19 cellular contexts compared by ENCODE assay signal in genomic region chr9:14380061-14380836, GRCh38.
DNase-seq lines count a peak whose midpoint lies in the region; ATAC-seq, FAIRE-seq and TF ChIP-seq lines count a peak whose summit lies in the region.
"Had no signal": no experiment of that assay in that cellular context is flagged by ENCODE, and none has a peak within 500 bp of the region (broad histone marks: within the 10 kb centered on the region; RNA-seq: fewer than 3 reads in every experiment).

No MANE protein-coding gene starts in this region.

- RAD21 ChIA-PET in GM12878 (lab: Charles Lee; ENCODE audit: unreplicated experiment), result interaction anchor here (2.4 kb wide), 1 partner anchor 26 kb away, joined by 6 read pairs; no protein-coding TSS in a partner anchor

- no peak for FAIRE-seq in GM12878 (lab: Jason Lieb, UNC)
- FAIRE-seq: H54 had no signal

- POLR2A ChIA-PET in GM12878 (lab: Charles Lee), result no interaction called here
- POLR2A ChIA-PET in OCI-LY7 (lab: Charles Lee), result no interaction called here

- H3K4me3 ChIP-seq in SK-N-MC (no peak overlapping the region), GM12878 (no peak overlapping the region), OCI-LY7 (ENCODE audit: low read depth, low read length, poor library complexity, severe bottlenecking) (no peak overlapping the region), right cardiac atrium (ENCODE audit: low read length) (no peak overlapping the region)
- H3K4me3 ChIP-seq: BLaER1 had no signal

- H4K20me1 ChIP-seq in GM12878 (ENCODE audit: control insufficient read depth, insufficient read depth), result no peaks in the 10 kb centered on the region
- H4K20me1 ChIP-seq in OCI-LY7 (ENCODE audit: insufficient read depth, low read length), result no peaks in the 10 kb centered on the region
- H4K20me1 ChIP-seq: BLaER1 had no signal

- no peak overlapping the region for H3K4me2 ChIP-seq in GM12878 (ENCODE audit: control insufficient read depth, insufficient read depth)
- H3K4me2 ChIP-seq in OCI-LY7 (ENCODE audit: low read length), result no peak overlapping the region
- H3K4me2 ChIP-seq: BLaER1 had no signal

- intact Hi-C loops in GM12878 (cut with micrococcal nuclease; ENCODE audit: unreplicated experiment), result no loop called here
- intact Hi-C loops in OCI-LY7 (cut with micrococcal nuclease; ENCODE audit: unreplicated experiment), result no loop called here
- intact Hi-C loops in right cardiac atrium (cut with DNase I), result no loop called here
- intact Hi-C loops in activated T-helper 2 cell treated with anti-CD3 and anti-CD28 coated beads, Interferon-gamma antibody, Interleukin-2, Interleukin-4, amounts not matched to agents 10 μg/mL and 5 μg/mL and 100 μg/mL, durations not matched to agents 14 hours and 24 hours and 36 hours (cut with micrococcal nuclease), result no loop called here

- H3K27me3 Mint-ChIP-seq in nephron (ENCODE audit: low read depth), result no peaks in the 10 kb centered on the region
- H3K27me3 Mint-ChIP-seq in activated T-helper 2 cell treated with anti-CD3 and anti-CD28 coated beads, Interferon-gamma antibody, Interleukin-2, Interleukin-4, amounts not matched to agents 10 μg/mL and 5 μg/mL and 100 μg/mL, durations not matched to agents 14 hours and 24 hours and 36 hours (ENCODE audit: low read depth), result no peaks in the 10 kb centered on the region

- H3K9ac ChIP-seq in SK-N-MC (ENCODE audit: insufficient read length), result no peak overlapping the region
- no peak overlapping the region for H3K9ac ChIP-seq in GM12878 (ENCODE audit: control insufficient read depth, insufficient read depth, low read length)
- H3K9ac ChIP-seq: BLaER1 had no signal

- no peaks in the 10 kb centered on the region for H3K4me1 ChIP-seq in GM12878 (ENCODE audit: control insufficient read depth, insufficient read depth, low read length)
- H3K4me1 ChIP-seq in OCI-LY7 (ENCODE audit: insufficient read depth, low read length, poor library complexity, severe bottlenecking), result no peaks in the 10 kb centered on the region
- no peaks in the 10 kb centered on the region for H3K4me1 ChIP-seq in right cardiac atrium (ENCODE audit: control insufficient read depth, insufficient read depth, low read length)

- WGBS in GM12878 (ENCODE audit: insufficient coverage, insufficient replicate concordance, low lambda C conversion rate, missing lambda C conversion rate), result 28% methylated on average over 3 of the region's 3 CpGs
- WGBS in right cardiac atrium, result 62% methylated on average over 3 of the region's 3 CpGs

- ATAC-seq in GM12878 (peak; percentile 39; the same call in 2 of the 3 replicates), right cardiac atrium (no peak)
- ATAC-seq: SK-N-SH treated with all-trans-retinoic acid at 6 μM for 48 hours had no signal

- H3K4me1 Mint-ChIP-seq in nephron, result peaks cover 41% of the 10 kb centered on the region
- H3K4me1 Mint-ChIP-seq in activated T-helper 2 cell treated with anti-CD3 and anti-CD28 coated beads, Interferon-gamma antibody, Interleukin-2, Interleukin-4, amounts not matched to agents 10 μg/mL and 5 μg/mL and 100 μg/mL, durations not matched to agents 14 hours and 24 hours and 36 hours (ENCODE audit: low read depth), result no peaks in the 10 kb centered on the region
- H3K4me1 Mint-ChIP-seq: CD4-positive, CD25-positive, alpha-beta regulatory T cell had no signal

- no peaks in the 10 kb centered on the region for H3K9me3 ChIP-seq in SK-N-MC (ENCODE audit: low read depth, low read length)
- H3K9me3 ChIP-seq in GM12878 (replicated peaks; ENCODE audit: control insufficient read depth, insufficient read depth, low read length), result no peaks in the 10 kb centered on the region
- no peaks in the 10 kb centered on the region for H3K9me3 ChIP-seq in OCI-LY7 (ENCODE audit: low read length)
- H3K9me3 ChIP-seq in right cardiac atrium (ENCODE audit: control insufficient read depth, low read length), result no peaks in the 10 kb centered on the region
- H3K9me3 ChIP-seq: BLaER1 had no signal

- TF ChIP-seq POLR2A in GM12878 (IDR thresholded peaks at IDR 0.05; ENCODE audit: low read depth, low read length), result no peak

- BruUV-seq in GM12878 (replicated peaks; lab: Mats Ljungman, UMichigan), result no TSS peak
- BruUV-seq in OCI-LY7 (replicated peaks; lab: Mats Ljungman, UMichigan), result no TSS peak

- H3K27me3 ChIP-seq in GM12878 (replicated peaks in 1 of 2; ENCODE audit: control insufficient read depth in 2 of 2, insufficient read depth in 2 of 2, low read length in 1 of 2), result no peaks in the 10 kb centered on the region; a peak in 1 of 4 replicates
- H3K27me3 ChIP-seq in right cardiac atrium (ENCODE audit: control insufficient read depth, insufficient read depth), result no peaks in the 10 kb centered on the region
- H3K27me3 ChIP-seq: BLaER1 had no signal

- DNase-seq in DMS 273 (lab: John Stamatoyannopoulos, UW; ENCODE audit: unreplicated experiment), result peak; percentile 10
- DNase-seq in DMS 273 treated with DMSO at 0.1 percent for 48 hours (lab: John Stamatoyannopoulos, UW), result no peak
- no peak for DNase-seq in SK-N-MC (ENCODE audit: low read depth, low spot score)
- DNase-seq in GM12878 (ENCODE audit: low read depth, low spot score), result no peak
- no peak for DNase-seq in OCI-LY7 (ENCODE audit: low spot score)
- DNase-seq in right cardiac atrium, result no peak
- DNase-seq in activated T-helper 2 cell treated with anti-CD3 and anti-CD28 coated beads, Interferon-gamma antibody, Interleukin-2, Interleukin-4, amounts not matched to agents 10 μg/mL and 5 μg/mL and 100 μg/mL, durations not matched to agents 14 hours and 24 hours and 36 hours (ENCODE audit: low spot score), result no peak
- DNase-seq: CD4-positive, CD25-positive, alpha-beta regulatory T cell; DMS53; NCI-H1092; NCI-H1436; NCI-H1930; NCI-H2107; NCI-H526 treated with DMSO at 0.1 percent for 48 hours had no signal

- in situ Hi-C loops in GM12878 (cut with MboI), result no loop called here

- H3K27ac Mint-ChIP-seq in nephron, result peak overlapping the region; percentile 10 to 72 (median 63)
- no peak overlapping the region for H3K27ac Mint-ChIP-seq in activated T-helper 2 cell treated with anti-CD3 and anti-CD28 coated beads, Interferon-gamma antibody, Interleukin-2, Interleukin-4, amounts not matched to agents 10 μg/mL and 5 μg/mL and 100 μg/mL, durations not matched to agents 14 hours and 24 hours and 36 hours
- H3K27ac Mint-ChIP-seq: CD4-positive, CD25-positive, alpha-beta regulatory T cell had no signal

- TF ChIP-seq CTCF in GM12878 (IDR thresholded peaks at IDR 0.05 in 2 of 3, conservative IDR thresholded peaks at IDR 0.05 in 1 of 3; ENCODE audit: control insufficient read depth in 2 of 3, extremely low read depth in 1 of 3, insufficient read depth in 1 of 3, low read depth in 3 of 3, low read length in 3 of 3) (no peak), nephron (IDR thresholded peaks at IDR 0.05; ENCODE audit: unreplicated experiment in 3 of 3) (no peak), OCI-LY7 (conservative IDR thresholded peaks at IDR 0.05; ENCODE audit: low read length) (no peak)

- SMC1A ChIA-PET in GM12878 (lab: Charles Lee; ENCODE audit: uncharacterized antibody, unreplicated experiment), result interaction anchor here (0.7 to 0.9 kb wide), 2 partner anchors 11 to 47 kb away, joined by 3 read pairs; no protein-coding TSS in a partner anchor

- H3K9me2 ChIP-seq in OCI-LY7 (ENCODE audit: insufficient read depth, low read length), result no peaks in the 10 kb centered on the region

- H3K36me3 Mint-ChIP-seq in nephron (ENCODE audit: low read depth), result no peaks in the 10 kb centered on the region
- no peaks in the 10 kb centered on the region for H3K36me3 Mint-ChIP-seq in activated T-helper 2 cell treated with anti-CD3 and anti-CD28 coated beads, Interferon-gamma antibody, Interleukin-2, Interleukin-4, amounts not matched to agents 10 μg/mL and 5 μg/mL and 100 μg/mL, durations not matched to agents 14 hours and 24 hours and 36 hours (ENCODE audit: low read depth)
- H3K36me3 Mint-ChIP-seq: CD4-positive, CD25-positive, alpha-beta regulatory T cell had no signal

- H3K36me3 ChIP-seq in SK-N-MC (ENCODE audit: insufficient read depth, low read length), result no peaks in the 10 kb centered on the region
- no peaks in the 10 kb centered on the region for H3K36me3 ChIP-seq in GM12878 (ENCODE audit: control insufficient read depth in 2 of 2, insufficient read depth in 2 of 2, low read length in 1 of 2)
- no peaks in the 10 kb centered on the region for H3K36me3 ChIP-seq in OCI-LY7 (ENCODE audit: insufficient read depth, low read length)
- H3K36me3 ChIP-seq: BLaER1 had no signal

- no peaks in the 10 kb centered on the region for H3K79me2 ChIP-seq in GM12878 (ENCODE audit: control insufficient read depth, insufficient read depth, low read length)
- no peaks in the 10 kb centered on the region for H3K79me2 ChIP-seq in OCI-LY7 (ENCODE audit: insufficient read depth, low read depth, low read length)

- H2AFZ ChIP-seq in GM12878 (ENCODE audit: control insufficient read depth, low read depth, low read length) (no peak overlapping the region), OCI-LY7 (ENCODE audit: low read length) (no peak overlapping the region)

- no peaks in the 10 kb centered on the region for H3K9me3 Mint-ChIP-seq in nephron
- H3K9me3 Mint-ChIP-seq in activated T-helper 2 cell treated with anti-CD3 and anti-CD28 coated beads, Interferon-gamma antibody, Interleukin-2, Interleukin-4, amounts not matched to agents 10 μg/mL and 5 μg/mL and 100 μg/mL, durations not matched to agents 14 hours and 24 hours and 36 hours, result no peaks in the 10 kb centered on the region

- TF ChIP-seq EP300 in GM12878 (IDR thresholded peaks at IDR 0.05; ENCODE audit: borderline replicate concordance in 1 of 2, control insufficient read depth in 1 of 2, low read depth in 2 of 2, low read length in 2 of 2), result no peak

- no peak overlapping the region for H3K4me3 Mint-ChIP-seq in nephron
- no peak overlapping the region for H3K4me3 Mint-ChIP-seq in activated T-helper 2 cell treated with anti-CD3 and anti-CD28 coated beads, Interferon-gamma antibody, Interleukin-2, Interleukin-4, amounts not matched to agents 10 μg/mL and 5 μg/mL and 100 μg/mL, durations not matched to agents 14 hours and 24 hours and 36 hours (ENCODE audit: low read depth)
- H3K4me3 Mint-ChIP-seq: CD4-positive, CD25-positive, alpha-beta regulatory T cell had no signal

- no peak for TF ChIP-seq RAD21 in GM12878 (IDR thresholded peaks at IDR 0.05; ENCODE audit: insufficient read depth, low read depth, low read length)

- H3K27ac ChIP-seq in SK-N-MC (peak overlapping the region; percentile 16; the same call in 1 of the 2 replicates), GM12878 (ENCODE audit: control insufficient read depth, insufficient read depth) (no peak overlapping the region), OCI-LY7 (ENCODE audit: low read depth, low read length, poor library complexity, severe bottlenecking) (no peak overlapping the region), right cardiac atrium (ENCODE audit: low read length) (no peak overlapping the region)
- H3K27ac ChIP-seq: 22Rv1, BLaER1 had no signal

- CTCF ChIA-PET in GM12878 (lab: Yijun Ruan, JAX), result interaction anchor here (0.8 kb wide), 1 partner anchor 54 kb away, joined by 3 read pairs; no protein-coding TSS in a partner anchor
- CTCF ChIA-PET in OCI-LY7 (lab: Charles Lee; ENCODE audit: unreplicated experiment), result no interaction called here

TF ChIP-seq in GM12878, 131 proteins besides CTCF, POLR2A, EP300 and RAD21 (continues in another document):
- no peak for TF ChIP-seq CHD4 (IDR thresholded peaks at IDR 0.05)
- TF ChIP-seq CHD2 (IDR thresholded peaks at IDR 0.05; ENCODE audit: borderline replicate concordance, low read depth, low read length), result no peak
- TF ChIP-seq CEBPB (IDR thresholded peaks at IDR 0.05; ENCODE audit: borderline replicate concordance in 1 of 2, low read depth in 2 of 2, low read length in 2 of 2), result no peak
